28 cellular contexts compared by ENCODE assay signal in genomic region chr12:100830003-100830795, GRCh38. TPM values are rescaled to one million over a fixed set of nuclear protein-coding genes. Genes with fewer than 3 reads are reported as not detected.
DNase-seq lines count a peak whose midpoint lies in the region; TF ChIP-seq lines count a peak whose summit lies in the region.
"Had no signal": no experiment of that assay in that cellular context is flagged by ENCODE, and none has a peak within 500 bp of the region (broad histone marks: within the 10 kb centered on the region; RNA-seq: fewer than 3 reads in every experiment).

No MANE protein-coding gene starts in this region.

- no CpG with 5 or more reads among the region's 6 CpGs for WGBS in mesendoderm (ENCODE audit: extremely low coverage, insufficient coverage, low lambda C conversion rate)

- no peaks in the 10 kb centered on the region for H3K27me3 ChIP-seq in mesendoderm (ENCODE audit: insufficient read depth, low read length, poor library complexity)
- H3K27me3 ChIP-seq: BLaER1 treated with 17β-estradiol and CSF1 and Interleukin-3, amounts not matched to agents 10 nM and 100 nM had no signal

- DNase-seq in NCI-H2196 (lab: John Stamatoyannopoulos, UW; ENCODE audit: unreplicated experiment) (peak; percentile 11), NCI-H2196 treated with DMSO at 0.1 percent for 48 hours (lab: John Stamatoyannopoulos, UW; ENCODE audit: unreplicated experiment) (no peak), NCI-H128 (lab: John Stamatoyannopoulos, UW; ENCODE audit: unreplicated experiment) (peak; percentile 11), SK-N-MC (ENCODE audit: low read depth, low spot score) (peak; percentile 24), mesendoderm (peak; percentile 45), erythroblast (lab: John Stamatoyannopoulos, UW) (no peak), DMS 273 (lab: John Stamatoyannopoulos, UW; ENCODE audit: unreplicated experiment) (no peak), dermis blood vessel endothelial cell (no peak)
- DNase-seq: CD4-positive, alpha-beta T cell; DMS53; EL; GDM1; GM23248; HFFc6; NCI-H1092; NCI-H146; NCI-H2081 treated with DMSO at 0.1 percent for 48 hours; NCI-H2227 treated with DMSO at 0.1 percent for 48 hours; NCI-H524; NCI-H748 treated with DMSO at 0.1 percent for 48 hours; NK-92 treated with Interleukin-12 subunit alpha and Interleukin-12 subunit beta, amount 100 ng/mL, for 24 hours; PC-3; T-helper 17 cell had no signal

- H3K4me1 ChIP-seq in mesendoderm (ENCODE audit: control insufficient read depth, low read depth, low read length), result no peaks in the 10 kb centered on the region
- H3K4me1 ChIP-seq: BLaER1 treated with 17β-estradiol and CSF1 and Interleukin-3, amounts not matched to agents 10 nM and 100 nM had no signal

- H2BK5ac ChIP-seq in mesendoderm (ENCODE audit: low read length), result no peak overlapping the region

- H3K9ac ChIP-seq in SK-N-MC (ENCODE audit: insufficient read length), result no peak overlapping the region
- H3K9ac ChIP-seq in mesendoderm (ENCODE audit: low read length), result no peak overlapping the region
- H3K9ac ChIP-seq: BLaER1 treated with 17β-estradiol and CSF1 and Interleukin-3, amounts not matched to agents 10 nM and 100 nM; GM23248 had no signal

- no peak overlapping the region for H3K56ac ChIP-seq in mesendoderm (ENCODE audit: low read length)

- H3K4me3 ChIP-seq in SK-N-MC (no peak overlapping the region), mesendoderm (ENCODE audit: low read length) (no peak overlapping the region)
- H3K4me3 ChIP-seq: BLaER1 treated with 17β-estradiol and CSF1 and Interleukin-3, amounts not matched to agents 10 nM and 100 nM; GM12878; GM23248; HAP-1 had no signal

- no peak overlapping the region for H3K27ac ChIP-seq in SK-N-MC
- no peak overlapping the region for H3K27ac ChIP-seq in mesendoderm (ENCODE audit: low read depth, low read length)
- H3K27ac ChIP-seq: BLaER1 treated with 17β-estradiol and CSF1 and Interleukin-3, amounts not matched to agents 10 nM and 100 nM; GM23248 had no signal

- no peak overlapping the region for H3K4me2 ChIP-seq in mesendoderm (ENCODE audit: low read length)
- H3K4me2 ChIP-seq: BLaER1 treated with 17β-estradiol and CSF1 and Interleukin-3, amounts not matched to agents 10 nM and 100 nM had no signal

- H4K8ac ChIP-seq in mesendoderm (ENCODE audit: low read depth, low read length), result no peak overlapping the region

- H3K9me3 ChIP-seq in SK-N-MC (ENCODE audit: low read depth, low read length), result no peaks in the 10 kb centered on the region
- H3K9me3 ChIP-seq: BLaER1 treated with 17β-estradiol and CSF1 and Interleukin-3, amounts not matched to agents 10 nM and 100 nM; HAP-1 had no signal

- H4K5ac ChIP-seq in mesendoderm (ENCODE audit: low read length), result no peak overlapping the region

- H3K36me3 ChIP-seq in SK-N-MC (ENCODE audit: insufficient read depth, low read length), result no peaks in the 10 kb centered on the region
- no peaks in the 10 kb centered on the region for H3K36me3 ChIP-seq in mesendoderm (ENCODE audit: control insufficient read depth, insufficient read depth, low read length)
- H3K36me3 ChIP-seq: BLaER1 treated with 17β-estradiol and CSF1 and Interleukin-3, amounts not matched to agents 10 nM and 100 nM; HAP-1 had no signal

- H2BK120ac ChIP-seq in mesendoderm (ENCODE audit: low read depth, low read length), result no peak overlapping the region

- no peak overlapping the region for H3K4ac ChIP-seq in mesendoderm (ENCODE audit: low read depth, low read length)

- no peak overlapping the region for H3K18ac ChIP-seq in mesendoderm (ENCODE audit: low read length)

- no peak for TF ChIP-seq POLR2A in erythroblast (IDR thresholded peaks at IDR 0.05; ENCODE audit: low read length)

- no peaks in the 10 kb centered on the region for H3K79me2 ChIP-seq in mesendoderm (ENCODE audit: control insufficient read depth, insufficient read depth, low read length)

- H2AK5ac ChIP-seq in mesendoderm (ENCODE audit: low read length), result no peak overlapping the region

- no peaks in the 10 kb centered on the region for H3K79me1 ChIP-seq in mesendoderm (ENCODE audit: low read length)

- no peak overlapping the region for H2BK15ac ChIP-seq in mesendoderm (replicated peaks; ENCODE audit: low read depth)

- no peak overlapping the region for H3K23ac ChIP-seq in mesendoderm (ENCODE audit: low read length)

RNA-seq across cellular contexts. Expression of gene ANO4, which starts 35.6 kb away (rescaled TPM):
- polyA plus RNA-seq in mesendoderm (2013, experiment 1 of 2), result 4.1 TPM
- polyA plus RNA-seq in mesendoderm (2013, experiment 2 of 2), result 4.7 TPM
- total RNA-seq in dermis blood vessel endothelial cell, result 0.85 and 1.1 TPM in 2 replicates
- total RNA-seq: A172; CD4-positive, alpha-beta T cell; GM12878; HFFc6; PC-3; T-helper 17 cell had no signal
- polyA plus RNA-seq: GM12878, IgD-negative memory B cell had no signal

Comparison
In these comparisons a context has a peak if more than half of its experiments do, and no peak if none do; other contexts are left out.
1. DNase-seq: peak in NCI-H2196 (single experiment), NCI-H128 (single experiment), SK-N-MC (single experiment) and mesendoderm (single experiment); none in NCI-H2196 treated with DMSO at 0.1 percent for 48 hours (single experiment), erythroblast (0 of 2), DMS 273 (single experiment) and dermis blood vessel endothelial cell (single experiment).